In the genomic region with DNA sequence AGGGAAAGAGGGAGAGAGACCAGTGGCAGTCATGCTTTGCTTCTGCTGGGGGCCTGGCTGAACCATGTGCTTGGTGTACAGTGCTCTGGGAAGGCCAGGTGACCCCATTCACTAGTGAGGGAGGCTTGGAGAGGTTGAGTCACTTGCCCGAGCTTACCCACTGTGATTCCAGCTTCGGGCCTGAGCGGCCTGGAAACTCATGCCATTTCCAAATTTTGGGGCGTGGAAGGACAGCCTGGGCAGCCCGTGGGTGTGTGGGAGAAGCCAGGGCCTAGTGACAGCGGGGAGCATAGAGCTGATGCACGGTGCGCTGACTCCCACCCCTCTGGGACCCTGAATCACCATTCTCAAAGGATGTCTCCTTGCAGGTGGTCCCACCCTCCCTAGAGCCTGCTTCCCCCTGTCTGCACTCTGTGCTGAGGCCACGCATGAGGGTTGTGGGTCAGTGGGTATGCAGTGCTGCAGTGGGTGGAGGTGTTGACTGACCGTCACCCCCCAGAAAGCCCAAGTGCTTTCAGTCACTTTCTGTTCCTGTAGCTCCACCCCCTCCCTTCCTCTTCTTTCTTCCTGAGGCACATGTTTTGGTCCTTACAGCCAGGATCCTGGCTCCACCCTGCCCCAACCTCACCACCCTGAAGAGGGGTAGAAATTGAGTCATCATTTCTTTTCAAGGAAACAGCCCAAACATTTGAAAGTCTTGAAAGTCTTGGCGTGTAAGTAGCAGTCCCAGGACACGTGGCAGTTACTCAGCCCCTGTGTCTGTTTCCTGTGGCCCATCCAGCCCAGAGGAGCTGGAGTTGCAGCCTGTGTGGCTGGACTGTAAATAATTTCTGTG, we compare ENCODE assay signal across 8 cellular contexts. TPM values are rescaled to one million over a fixed set of nuclear protein-coding genes. Genes with fewer than 3 reads are reported as not detected.
DNase-seq lines count a peak whose midpoint lies in the region; ATAC-seq and TF ChIP-seq lines count a peak whose summit lies in the region.

No MANE protein-coding gene starts in this region.

- no peak overlapping the region for H2AFZ ChIP-seq in PC-3 (ENCODE audit: low read length)

- H3K4me2 ChIP-seq in PC-3 (ENCODE audit: low read length): peak overlapping the region; percentile 69

- peak overlapping the region; percentile 66 for H3K4me3 Mint-ChIP-seq in activated naive CD8-positive, alpha-beta T cell treated with anti-CD3 and anti-CD28 coated beads, Interleukin-2, amount 50 U/mL, for 24 hours

- DNase-seq in PC-3: peak; percentile 94
- peak; percentile 63 for DNase-seq in activated naive CD8-positive, alpha-beta T cell treated with anti-CD3 and anti-CD28 coated beads, Interleukin-2, amount 50 U/mL, for 24 hours
- peak; percentile 93 for DNase-seq in iris pigment epithelial cell (ENCODE audit: low read depth)
- DNase-seq in stimulated activated CD4-positive, alpha-beta T cell treated with anti-CD3 and anti-CD28 coated beads, Interleukin-2, amount 100 ng/mL, for 4 hours (ENCODE audit: low read depth): peak; percentile 33
- DNase-seq in NCI-H2029 treated with DMSO at 0.1 percent for 48 hours (lab: John Stamatoyannopoulos, UW): no peak
- no peak for DNase-seq in NCI-H187 treated with DMSO at 0.1 percent for 48 hours (lab: John Stamatoyannopoulos, UW)

- peak; percentile 19 for TF ChIP-seq POLR2A in GM18505 (IDR thresholded peaks at IDR 0.05; ENCODE audit: borderline replicate concordance, extremely low read depth, insufficient read depth, insufficient read length)

- H3K4me1 Mint-ChIP-seq in activated naive CD8-positive, alpha-beta T cell treated with anti-CD3 and anti-CD28 coated beads, Interleukin-2, amount 50 U/mL, for 24 hours: peaks cover 71% of the 10 kb centered on the region

- H3K9me3 ChIP-seq in PC-3 (ENCODE audit: low read length): no peaks in the 10 kb centered on the region

- peaks cover 47% of the 10 kb centered on the region for H3K4me1 ChIP-seq in PC-3 (ENCODE audit: insufficient read depth, low read length)

- no peak overlapping the region; the same call in 1 of the 2 replicates for H3K4me3 ChIP-seq in PC-3 (ENCODE audit: low read length)

- no peaks in the 10 kb centered on the region for H3K27me3 ChIP-seq in PC-3 (ENCODE audit: low read length)

- BruUV-seq in PC-3 (replicated peaks; lab: Mats Ljungman, UMichigan): no TSS peak

- peaks cover 11% of the 10 kb centered on the region for H3K36me3 Mint-ChIP-seq in activated naive CD8-positive, alpha-beta T cell treated with anti-CD3 and anti-CD28 coated beads, Interleukin-2, amount 50 U/mL, for 24 hours (ENCODE audit: low read depth)

- POLR2A ChIA-PET in PC-3 (lab: Charles Lee; ENCODE audit: unreplicated experiment): interaction anchor here (0.5 to 0.6 kb wide), 2 partner anchors 48 to 83 kb away, joined by 3 to 4 read pairs; no protein-coding TSS in a partner anchor

- peak; percentile 38 for ATAC-seq in GM18505 (IDR thresholded peaks at IDR 0.05; ENCODE audit: unreplicated experiment)
- ATAC-seq in HG02798 (IDR thresholded peaks at IDR 0.05; ENCODE audit: poor library complexity, unreplicated experiment): peak; percentile 32
- ATAC-seq in PC-3: peak; percentile 69
- ATAC-seq in activated naive CD8-positive, alpha-beta T cell treated with anti-CD3 and anti-CD28 coated beads, Interleukin-2, amount 50 U/mL, for 24 hours: peak; percentile 86

- peak overlapping the region; percentile 97 for H3K27ac Mint-ChIP-seq in activated naive CD8-positive, alpha-beta T cell treated with anti-CD3 and anti-CD28 coated beads, Interleukin-2, amount 50 U/mL, for 24 hours

- peak overlapping the region; percentile 72 for H3K9ac ChIP-seq in PC-3 (ENCODE audit: low read length)

- no peaks in the 10 kb centered on the region for H3F3A ChIP-seq in PC-3 (ENCODE audit: low read length, unreplicated experiment)

- H3K27me3 Mint-ChIP-seq in activated naive CD8-positive, alpha-beta T cell treated with anti-CD3 and anti-CD28 coated beads, Interleukin-2, amount 50 U/mL, for 24 hours: no peaks in the 10 kb centered on the region

- H3K79me2 ChIP-seq in PC-3 (ENCODE audit: low read length): 0 out of 2 replicates have a peak, but pooled peaks cover 10% of the 10 kb centered on the region

- no peaks in the 10 kb centered on the region for H3K9me2 ChIP-seq in PC-3 (replicated peaks; ENCODE audit: low read length)

- H3K27ac ChIP-seq in PC-3 (ENCODE audit: low read length): peak overlapping the region; percentile 95

- intact Hi-C loops in PC-3 (cut with micrococcal nuclease): loop anchor here (1.0 kb wide), 3 partner anchors 18 to 66 kb away; no protein-coding TSS in a partner anchor

- no peaks in the 10 kb centered on the region for H4K20me1 ChIP-seq in PC-3 (ENCODE audit: low read length)

- TF ChIP-seq CTCF in PC-3 (conservative IDR thresholded peaks at IDR 0.05; ENCODE audit: low read depth, low read length): no peak

- peaks cover 6% of the 10 kb centered on the region; the same call in 1 of the 2 replicates for H3K36me3 ChIP-seq in PC-3 (ENCODE audit: low read depth, low read length)

- no peaks in the 10 kb centered on the region for H3K9me3 Mint-ChIP-seq in activated naive CD8-positive, alpha-beta T cell treated with anti-CD3 and anti-CD28 coated beads, Interleukin-2, amount 50 U/mL, for 24 hours

- CTCF ChIA-PET in PC-3 (lab: Charles Lee): interaction anchor here (0.6 to 1.2 kb wide), 4 partner anchors 137 to 338 kb away, joined by 3 to 5 read pairs (median 4); no protein-coding TSS in a partner anchor

RNA-seq across cellular contexts. Expression of gene TTC7A, which starts 43.8 kb away (rescaled TPM):
- 21.8 and 24.2 TPM in 2 replicates for total RNA-seq in PC-3 (2014; rRNA removed)

Comparison
In these comparisons a context has a peak if more than half of its experiments do, and no peak if none do; other contexts are left out.
1. ATAC-seq: peak in every context shown above with its lines; median percentile 86 in activated naive CD8-positive, alpha-beta T cell treated with anti-CD3 and anti-CD28 coated beads, Interleukin-2, amount 50 U/mL, for 24 hours; 69 in PC-3; 38 in GM18505; 32 in HG02798.
2. DNase-seq: peak in PC-3 (single experiment), activated naive CD8-positive, alpha-beta T cell treated with anti-CD3 and anti-CD28 coated beads, Interleukin-2, amount 50 U/mL, for 24 hours (single experiment), iris pigment epithelial cell (single experiment) and stimulated activated CD4-positive, alpha-beta T cell treated with anti-CD3 and anti-CD28 coated beads, Interleukin-2, amount 100 ng/mL, for 4 hours (single experiment); none in NCI-H2029 treated with DMSO at 0.1 percent for 48 hours (single experiment) and NCI-H187 treated with DMSO at 0.1 percent for 48 hours (single experiment).